ENCODE assay signal across 21 cellular contexts in the genomic region with DNA sequence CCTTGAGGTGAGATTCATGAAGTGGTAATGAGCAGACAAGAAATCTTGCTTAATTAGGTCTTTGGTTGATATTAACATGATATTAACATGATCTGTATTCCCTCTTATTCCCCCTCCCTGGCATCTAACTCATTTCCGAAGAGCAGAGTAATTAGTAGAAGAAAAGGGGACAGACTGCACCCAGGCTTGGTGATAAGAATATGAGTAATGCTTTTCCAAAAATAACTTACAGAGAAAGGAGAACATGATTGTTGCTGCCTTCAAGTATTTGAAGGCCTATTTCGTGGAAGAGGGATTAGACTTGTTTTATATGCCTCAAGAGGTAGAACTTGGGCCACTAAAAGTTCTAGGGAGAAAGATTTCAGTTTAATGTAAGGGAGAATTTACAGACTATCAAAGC.
DNase-seq lines count a peak whose midpoint lies in the region; ATAC-seq, FAIRE-seq and TF ChIP-seq lines count a peak whose summit lies in the region.
"Had no signal": no experiment of that assay in that cellular context is flagged by ENCODE, and none has a peak within 500 bp of the region (broad histone marks: within the 10 kb centered on the region; RNA-seq: fewer than 3 reads in every experiment).

No MANE protein-coding gene starts in this region.

- TF ChIP-seq RAD21 in K562 (CRISPR knock-in tag; conservative IDR thresholded peaks at IDR 0.05 in 1 of 2, IDR thresholded peaks at IDR 0.05 in 1 of 2): no peak

- intact Hi-C loops in K562 (cut with micrococcal nuclease) (no loop called here), esophagus squamous epithelium (cut with DNase I) (no loop called here)

- H3K9me3 ChIP-seq in HEK293 (ENCODE audit: control insufficient read depth, insufficient read depth, low read depth, low read length) (no peaks in the 10 kb centered on the region), K562 (replicated peaks; ENCODE audit: control insufficient read depth, insufficient read depth, low read depth, low read length) (no peaks in the 10 kb centered on the region), esophagus squamous epithelium (no peaks in the 10 kb centered on the region)
- H3K9me3 ChIP-seq: BLaER1 had no signal

- TF ChIP-seq CTCF in HEK293 (tag by site-specific recombination; IDR thresholded peaks at IDR 0.05) (no peak), K562 (IDR thresholded peaks at IDR 0.05 in 2 of 3, conservative IDR thresholded peaks at IDR 0.05 in 1 of 3; ENCODE audit: insufficient read depth in 2 of 3, low read depth in 1 of 3, low read length in 3 of 3) (no peak), esophagus squamous epithelium (IDR thresholded peaks at IDR 0.05) (no peak)

- no peak overlapping the region for H3K4me2 ChIP-seq in K562 (ENCODE audit: insufficient read depth, low read length)
- H3K4me2 ChIP-seq: BLaER1, GM23338 had no signal

- TF ChIP-seq EP300 in K562 (IDR thresholded peaks at IDR 0.05; ENCODE audit: low read length): no peak

- BruUV-seq in K562 (replicated peaks; lab: Mats Ljungman, UMichigan): no TSS peak

- no peaks in the 10 kb centered on the region for H3K9me1 ChIP-seq in K562 (ENCODE audit: control insufficient read depth, insufficient read depth, low read length)

- H3K79me2 ChIP-seq in K562 (ENCODE audit: control insufficient read depth, insufficient read depth, low read length): no peaks in the 10 kb centered on the region

- TF ChIP-seq POLR2A in K562 (conservative IDR thresholded peaks at IDR 0.05) (no peak), esophagus squamous epithelium (IDR thresholded peaks at IDR 0.05) (no peak)

- no peak for ATAC-seq in K562
- ATAC-seq: GM23338 had no signal

- WGBS in K562 (ENCODE audit: insufficient coverage, low coverage, missing lambda C conversion rate): 0% methylated on average over 2 of the region's 2 CpGs
- 36 to 52% methylated on average over 2 of the region's 2 CpGs for WGBS in esophagus squamous epithelium, 2 donors

- H3K4me1 ChIP-seq in HEK293 (ENCODE audit: control insufficient read depth, insufficient read depth, low read length) (no peaks in the 10 kb centered on the region), K562 (replicated peaks in 1 of 2; ENCODE audit: control insufficient read depth in 2 of 2, insufficient read depth in 2 of 2, low read length in 2 of 2) (no peaks in the 10 kb centered on the region; a peak in 1 of 5 replicates), esophagus squamous epithelium (no peaks in the 10 kb centered on the region)
- H3K4me1 ChIP-seq: BLaER1 had no signal

- in situ Hi-C loops in K562 (cut with MboI): no loop called here

- CTCF ChIA-PET in HEK293 (lab: Yijun Ruan, JAX) (interaction anchor here (0.5 kb wide), 1 partner anchor 784 kb away, joined by 3 read pairs; no protein-coding TSS in a partner anchor), K562 (lab: Yijun Ruan, JAX; ENCODE audit: low intra/inter-chr PET ratio) (no interaction called here)

- H3K27me3 ChIP-seq in K562 (ENCODE audit: control insufficient read depth in 2 of 2, insufficient read depth in 2 of 2, low read length in 2 of 2) (no peaks in the 10 kb centered on the region), esophagus squamous epithelium (no peaks in the 10 kb centered on the region)
- H3K27me3 ChIP-seq: BLaER1 had no signal

- H2AFZ ChIP-seq in K562 (ENCODE audit: low read depth, low read length): no peak overlapping the region
- H2AFZ ChIP-seq: GM23338 had no signal

- no peak overlapping the region for H3K9ac ChIP-seq in K562 (ENCODE audit: insufficient read depth in 1 of 2, low read depth in 2 of 2, low read length in 2 of 2)
- H3K9ac ChIP-seq: BLaER1 had no signal

- H3K36me3 ChIP-seq in HEK293 (ENCODE audit: control insufficient read depth in 2 of 2, insufficient read depth in 1 of 2, low read length in 2 of 2) (no peaks in the 10 kb centered on the region), K562 (ENCODE audit: control insufficient read depth, insufficient read depth, low read length) (no peaks in the 10 kb centered on the region), esophagus squamous epithelium (no peaks in the 10 kb centered on the region)
- H3K36me3 ChIP-seq: BLaER1 had no signal

- H3K27ac ChIP-seq in HEK293 (ENCODE audit: extremely low read depth, low read depth, low read length): no peak overlapping the region
- H3K27ac ChIP-seq in K562 (ENCODE audit: extremely low read depth, low read depth, low read length): no peak overlapping the region
- no peak overlapping the region for H3K27ac ChIP-seq in esophagus squamous epithelium
- H3K27ac ChIP-seq: BLaER1, HL-60 had no signal

- DNase-seq in SIG-M5 treated with dmso at 0.1 percent for 504 hours (lab: John Stamatoyannopoulos, UW; ENCODE audit: unreplicated experiment) (peak; percentile 28), SIG-M5 (lab: John Stamatoyannopoulos, UW) (no peak), OCI-M1 (lab: John Stamatoyannopoulos, UW) (peak; percentile 79), K562 (ENCODE audit: extremely low read depth in 1 of 4, low spot score in 3 of 4) (peak in 1 of 4 experiments; percentile 12), NCI-H2029 (lab: John Stamatoyannopoulos, UW) (no peak), esophagus squamous epithelium (lab: John Stamatoyannopoulos, UW) (no peak), NCI-H226 (no peak)
- DNase-seq: 8988T; CD4-positive, alpha-beta memory T cell; DMS153; DMS79; GDM1; HCEC 1CT; HFFc6 had no signal

- H3K4me3 ChIP-seq in HEK293 (ENCODE audit: low read depth, low read length): no peak overlapping the region
- H3K4me3 ChIP-seq in K562: no peak overlapping the region
- no peak overlapping the region for H3K4me3 ChIP-seq in esophagus squamous epithelium
- H3K4me3 ChIP-seq: BLaER1, GM23338 had no signal

- FAIRE-seq in K562 (lab: Jason Lieb, UNC): no peak
- FAIRE-seq: GM12892, GM18507, H54 had no signal

- H4K20me1 ChIP-seq in K562 (replicated peaks; ENCODE audit: control insufficient read depth, insufficient read depth, low read length): no peaks in the 10 kb centered on the region
- H4K20me1 ChIP-seq: BLaER1 had no signal

- POLR2A ChIA-PET in HEK293 (lab: Yijun Ruan, JAX): no interaction called here
- POLR2A ChIA-PET in K562 (lab: Yijun Ruan, JAX): interaction anchor here (1.1 to 1.4 kb wide), 2 partner anchors 10 to 26 kb away, joined by 3 to 6 read pairs; no protein-coding TSS in a partner anchor

TF ChIP-seq in HEK293, 187 proteins besides CTCF, POLR2A, EP300 and RAD21:
- TF ChIP-seq ZBTB17 (tag by site-specific recombination; IDR thresholded peaks at IDR 0.05): 0 out of 2 replicates have a peak, but pooled peaks have one; percentile 16
- no peak for TF ChIP-seq SALL2 (tag by site-specific recombination; IDR thresholded peaks at IDR 0.05; ENCODE audit: borderline replicate concordance)

TF ChIP-seq in K562, 482 proteins besides CTCF, POLR2A, EP300 and RAD21:
- TF ChIP-seq MEF2D (tag; conservative IDR thresholded peaks at IDR 0.05; ENCODE audit: low read depth) (peak; percentile 92), JUND (IDR thresholded peaks at IDR 0.05; ENCODE audit: borderline replicate concordance, low read depth, low read length) (peak; percentile 45; the same call in 1 of the 2 replicates), JUND (tag; IDR thresholded peaks at IDR 0.05; ENCODE audit: borderline replicate concordance, low read depth, low read length) (peak; percentile 48; the same call in 1 of the 3 replicates), SUPT5H (IDR thresholded peaks at IDR 0.05) (no peak), KLF1 (tag; IDR thresholded peaks at IDR 0.05) (no peak), ZNF140 (CRISPR knock-in tag; IDR thresholded peaks at IDR 0.05) (no peak), MEF2A (IDR thresholded peaks at IDR 0.05; ENCODE audit: control insufficient read depth, low read depth, low read length) (peak; percentile 95), FOSL1 (tag; conservative IDR thresholded peaks at IDR 0.05) (peak; percentile 68)

Comparison
In these comparisons a context has a peak if more than half of its experiments do, and no peak if none do; other contexts are left out.
1. DNase-seq: peak in SIG-M5 treated with dmso at 0.1 percent for 504 hours (single experiment) and OCI-M1 (single experiment); none in SIG-M5 (single experiment), NCI-H2029 (single experiment), esophagus squamous epithelium (single experiment) and NCI-H226 (single experiment).